ENCODE assay signal across 30 cellular contexts in genomic region chr7:1578513-1578912, GRCh38. TPM values are rescaled to one million over a fixed set of nuclear protein-coding genes. Genes with fewer than 3 reads are reported as not detected.
DNase-seq lines count a peak whose midpoint lies in the region; ATAC-seq, FAIRE-seq and TF ChIP-seq lines count a peak whose summit lies in the region.
"Had no signal": no experiment of that assay in that cellular context is flagged by ENCODE, and none has a peak within 500 bp of the region (broad histone marks: within the 10 kb centered on the region; RNA-seq: fewer than 3 reads in every experiment).

No MANE protein-coding gene starts in this region.

- no peak overlapping the region for H3K56ac ChIP-seq in H1 (replicated peaks; ENCODE audit: insufficient read length, low read depth, low read length)

- CTCF ChIA-PET in HEK293 (lab: Yijun Ruan, JAX), result interaction anchor here (0.6 to 1.1 kb wide), 9 partner anchors 13 to 769 kb away, joined by 3 to 6 read pairs (median 3); no protein-coding TSS in a partner anchor
- CTCF ChIA-PET in K562 (lab: Yijun Ruan, JAX; ENCODE audit: low intra/inter-chr PET ratio), result interaction anchor here (1.4 kb wide), 1 partner anchor 890 kb away, joined by 9 read pairs; no protein-coding TSS in a partner anchor
- CTCF ChIA-PET in H1 (lab: Charles Lee; ENCODE audit: partially characterized antibody), result interaction anchor here (0.6 to 1.3 kb wide), 16 partner anchors 13 to 459 kb away, joined by 3 to 8 read pairs (median 4); no protein-coding TSS in a partner anchor

- no peak overlapping the region for H4K8ac ChIP-seq in H1 (ENCODE audit: extremely low read depth, insufficient read depth, low read length)
- H4K8ac ChIP-seq in mesenchymal stem cell (ENCODE audit: low read length), result no peak overlapping the region

- H2AK5ac ChIP-seq in H1 (ENCODE audit: low read depth, low read length) (peak overlapping the region; percentile 98), mesenchymal stem cell (ENCODE audit: low read length, severe bottlenecking) (no peak overlapping the region)

- H3K9me3 ChIP-seq in HEK293 (ENCODE audit: control insufficient read depth, insufficient read depth, low read depth, low read length) (no peaks in the 10 kb centered on the region), K562 (replicated peaks; ENCODE audit: control insufficient read depth, insufficient read depth, low read depth, low read length) (no peaks in the 10 kb centered on the region), H1 (ENCODE audit: insufficient read depth in 2 of 2, low read depth in 1 of 2, low read length in 1 of 2) (0 out of 4 replicates have a peak, but pooled peaks cover 0 to 3% of the 10 kb centered on the region in 2 experiments), mesenchymal stem cell (ENCODE audit: control insufficient read depth, low read length) (no peaks in the 10 kb centered on the region), GM23248 (ENCODE audit: low read depth) (no peaks in the 10 kb centered on the region), psoas muscle (no peaks in the 10 kb centered on the region)
- H3K9me3 ChIP-seq: BE2C, BLaER1 had no signal

- no peaks in the 10 kb centered on the region for H3F3A ChIP-seq in GM23248 (ENCODE audit: insufficient read depth)

- H2AFZ ChIP-seq in K562 (ENCODE audit: low read depth, low read length) (no peak overlapping the region), H1 (ENCODE audit: low read length) (no peak overlapping the region), mesenchymal stem cell (ENCODE audit: low read depth, low read length) (no peak overlapping the region), GM23248 (no peak overlapping the region)

- WGBS in K562 (ENCODE audit: insufficient coverage, low coverage, missing lambda C conversion rate), result 3% methylated on average over 6 of the region's 6 CpGs
- 86 to 100% methylated on average over 2 to 6 of the region's 6 CpGs for WGBS in H1 (ENCODE audit: extremely low coverage in 1 of 2, insufficient coverage in 1 of 2, insufficient read length in 1 of 2, insufficient replicate concordance in 2 of 2, low coverage in 1 of 2, low lambda C conversion rate in 2 of 2, missing lambda C conversion rate in 1 of 2), 2 experiments
- 92% methylated on average over 6 of the region's 6 CpGs for WGBS in mesenchymal stem cell
- 75 to 83% methylated on average over 5 to 6 of the region's 6 CpGs for WGBS in GM23248 (ENCODE audit: low coverage in 1 of 2, low lambda C conversion rate in 2 of 2, missing lambda C conversion rate in 2 of 2), 2 experiments
- 93 to 98% (median 94%) methylated on average over 6 of the region's 6 CpGs for WGBS in psoas muscle, 3 donors

- TF ChIP-seq CTCF in HEK293 (tag by site-specific recombination; IDR thresholded peaks at IDR 0.05), result no peak
- TF ChIP-seq CTCF in K562 (IDR thresholded peaks at IDR 0.05 in 2 of 3, conservative IDR thresholded peaks at IDR 0.05 in 1 of 3; ENCODE audit: insufficient read depth in 2 of 3, low read depth in 1 of 3, low read length in 3 of 3), result no peak
- TF ChIP-seq CTCF in H1 (IDR thresholded peaks at IDR 0.05; ENCODE audit: control extremely low read depth in 1 of 3, insufficient read depth in 1 of 3, low read depth in 1 of 3, low read length in 3 of 3), result no peak
- no peak for TF ChIP-seq CTCF in psoas muscle (IDR thresholded peaks at IDR 0.05)

- in situ Hi-C loops in K562 (cut with MboI), result no loop called here
- in situ Hi-C loops in GM23248 (cut with MboI), result loop anchor here (10.0 kb wide), 1 partner anchor 766 kb away; no protein-coding TSS in a partner anchor

- no peaks in the 10 kb centered on the region for H3K79me2 ChIP-seq in K562 (ENCODE audit: control insufficient read depth, insufficient read depth, low read length)
- H3K79me2 ChIP-seq in H1 (ENCODE audit: control insufficient read depth in 1 of 2, insufficient read depth in 2 of 2, low read length in 2 of 2), result no peaks in the 10 kb centered on the region
- H3K79me2 ChIP-seq in GM23248 (ENCODE audit: insufficient read depth), result no peaks in the 10 kb centered on the region

- BruUV-seq in K562 (replicated peaks; lab: Mats Ljungman, UMichigan), result no TSS peak

- H3K23ac ChIP-seq in H1 (ENCODE audit: insufficient read length) (no peak overlapping the region), mesenchymal stem cell (ENCODE audit: low read length in 2 of 2) (no peak overlapping the region)

- H3K9me1 ChIP-seq in K562 (ENCODE audit: control insufficient read depth, insufficient read depth, low read length), result no peaks in the 10 kb centered on the region

- H3K14ac ChIP-seq in H1 (ENCODE audit: insufficient read length), result no peak overlapping the region
- no peak overlapping the region for H3K14ac ChIP-seq in mesenchymal stem cell (ENCODE audit: low read length in 2 of 2)

- H3K27ac ChIP-seq in HEK293 (ENCODE audit: extremely low read depth, low read depth, low read length) (no peak overlapping the region), K562 (ENCODE audit: extremely low read depth, low read depth, low read length) (no peak overlapping the region), H1 (ENCODE audit: low read depth, low read length) (no peak overlapping the region), mesenchymal stem cell (ENCODE audit: low read length, poor library complexity, severe bottlenecking) (no peak overlapping the region), GM23248 (no peak overlapping the region), psoas muscle (no peak overlapping the region)
- H3K27ac ChIP-seq: BLaER1 had no signal

- H2BK12ac ChIP-seq in H1 (ENCODE audit: low read depth, low read length) (peak overlapping the region; percentile 92; the same call in 1 of the 2 replicates), mesenchymal stem cell (ENCODE audit: low read length in 2 of 2) (no peak overlapping the region)

- H3K4me1 ChIP-seq in HEK293 (ENCODE audit: control insufficient read depth, insufficient read depth, low read length), result no peaks in the 10 kb centered on the region
- peaks cover 9 to 22% of the 10 kb centered on the region in 2 experiments; a peak in 4 of 5 replicates for H3K4me1 ChIP-seq in K562 (replicated peaks in 1 of 2; ENCODE audit: control insufficient read depth in 2 of 2, insufficient read depth in 2 of 2, low read length in 2 of 2)
- peaks cover 12 to 20% (median 13%) of the 10 kb centered on the region in 4 experiments for H3K4me1 ChIP-seq in H1 (replicated peaks in 1 of 4; ENCODE audit: control insufficient read depth in 3 of 4, insufficient read depth in 4 of 4, low read length in 3 of 4)
- peaks cover 1% of the 10 kb centered on the region for H3K4me1 ChIP-seq in mesenchymal stem cell (ENCODE audit: control insufficient read depth, insufficient read depth, low read depth, low read length)
- H3K4me1 ChIP-seq in GM23248 (ENCODE audit: insufficient read depth), result no peaks in the 10 kb centered on the region
- H3K4me1 ChIP-seq in psoas muscle, result no peaks in the 10 kb centered on the region
- H3K4me1 ChIP-seq: BE2C had no signal

- ATAC-seq in K562, result no peak
- no peak for ATAC-seq in GM18502 (IDR thresholded peaks at IDR 0.05; ENCODE audit: poor library complexity, unreplicated experiment)
- ATAC-seq in psoas muscle, result no peak

- peak overlapping the region; percentile 49; the same call in 1 of the 2 replicates for H2BK5ac ChIP-seq in H1 (ENCODE audit: low read depth, low read length)
- no peak overlapping the region for H2BK5ac ChIP-seq in mesenchymal stem cell (ENCODE audit: low read depth, low read length, poor library complexity, severe bottlenecking)

- H3K4me3 ChIP-seq in HEK293 (ENCODE audit: low read depth, low read length) (no peak overlapping the region), K562 (no peak overlapping the region), H1 (ENCODE audit: extremely low read depth in 1 of 4, insufficient read depth in 2 of 4, low read depth in 3 of 4, low read length in 4 of 4) (no peak overlapping the region), mesenchymal stem cell (ENCODE audit: insufficient read depth in 1 of 2, low read depth in 1 of 2, low read length in 2 of 2) (no peak overlapping the region), GM23248 (no peak overlapping the region), psoas muscle (no peak overlapping the region)
- H3K4me3 ChIP-seq: BLaER1, GM12878 had no signal

- H2BK15ac ChIP-seq in H1 (ENCODE audit: low read length) (peak overlapping the region; percentile 81), mesenchymal stem cell (ENCODE audit: low read depth, poor library complexity, severe bottlenecking) (no peak overlapping the region)

- H3K18ac ChIP-seq in H1 (ENCODE audit: extremely low read depth, low read length) (no peak overlapping the region), mesenchymal stem cell (ENCODE audit: low read depth in 1 of 2, low read length in 2 of 2) (no peak overlapping the region)

- H3K4ac ChIP-seq in H1 (replicated peaks; ENCODE audit: insufficient read length, low read depth, low read length) (no peak overlapping the region), mesenchymal stem cell (ENCODE audit: low read depth in 1 of 2, low read length in 2 of 2) (no peak overlapping the region)

- TF ChIP-seq EP300 in K562 (IDR thresholded peaks at IDR 0.05; ENCODE audit: low read length), result no peak
- no peak for TF ChIP-seq EP300 in H1 (IDR thresholded peaks at IDR 0.05; ENCODE audit: borderline replicate concordance in 1 of 2, low read depth in 2 of 2, low read length in 2 of 2)

- H2BK120ac ChIP-seq in H1 (replicated peaks; ENCODE audit: low read depth, low read length) (no peak overlapping the region), mesenchymal stem cell (ENCODE audit: low read depth, low read length) (no peak overlapping the region)

- DNase-seq in K562 (ENCODE audit: extremely low read depth in 1 of 4, low spot score in 3 of 4), result no peak
- no peak for DNase-seq in H1 (ENCODE audit: low read depth in 1 of 2, low spot score in 2 of 2)
- no peak for DNase-seq in mesenchymal stem cell
- no peak for DNase-seq in GM23248
- no peak for DNase-seq in SK-N-DZ (ENCODE audit: low spot score)
- no peak for DNase-seq in psoas muscle
- DNase-seq: 8988T; ACHN; BE2C; C1 segment of cervical spinal cord; CD4-positive, alpha-beta memory T cell; CD4-positive, CD25-positive, alpha-beta regulatory T cell; CD8-positive, alpha-beta memory T cell; COR-L47; DMS 273 treated with DMSO at 0.1 percent for 48 hours; DMS153; DMS53; DMS79; DND-41; EL; GDM1 had no signal

- intact Hi-C loops in K562 (cut with micrococcal nuclease), result loop anchor here (2.0 to 10.0 kb wide), 3 partner anchors 180 to 770 kb away; no protein-coding TSS in a partner anchor
- intact Hi-C loops in psoas muscle (cut with DNase I), result loop anchor here (2.0 to 5.0 kb wide), 2 partner anchors 180 to 629 kb away; no protein-coding TSS in a partner anchor

- H4K91ac ChIP-seq in H1 (replicated peaks; ENCODE audit: insufficient read length, low read length) (peak overlapping the region; percentile 20), mesenchymal stem cell (ENCODE audit: low read length) (no peak overlapping the region)

- POLR2A ChIA-PET in HEK293 (lab: Yijun Ruan, JAX), result no interaction called here
- POLR2A ChIA-PET in K562 (lab: Yijun Ruan, JAX), result no interaction called here
- POLR2A ChIA-PET in H1 (lab: Charles Lee; ENCODE audit: partially characterized antibody), result no interaction called here

- no peaks in the 10 kb centered on the region for H3K9me2 ChIP-seq in GM23248 (ENCODE audit: insufficient read depth)

- TF ChIP-seq POLR2A in K562 (conservative IDR thresholded peaks at IDR 0.05), result no peak
- TF ChIP-seq POLR2A in H1 (IDR thresholded peaks at IDR 0.05; ENCODE audit: control extremely low read depth in 1 of 2, low read depth in 2 of 2, low read length in 2 of 2), result no peak

- H3K27me3 ChIP-seq in K562 (ENCODE audit: control insufficient read depth in 2 of 2, insufficient read depth in 2 of 2, low read length in 2 of 2) (peaks cover 11 to 28% of the 10 kb centered on the region in 2 experiments; a peak in 4 of 5 replicates), H1 (replicated peaks in 1 of 4; ENCODE audit: control insufficient read depth in 3 of 4, extremely low read depth in 1 of 4, insufficient read depth in 3 of 4, low read length in 3 of 4) (no peaks in the 10 kb centered on the region), mesenchymal stem cell (ENCODE audit: control insufficient read depth in 1 of 2, insufficient read depth in 1 of 2, low read length in 2 of 2) (peaks cover 0 to 20% of the 10 kb centered on the region in 2 experiments), GM23248 (replicated peaks; ENCODE audit: insufficient read depth) (no peaks in the 10 kb centered on the region), psoas muscle (ENCODE audit: insufficient read depth in 3 of 3, low read length in 2 of 3) (no peaks in the 10 kb centered on the region)
- H3K27me3 ChIP-seq: BE2C, BLaER1 had no signal

- TF ChIP-seq RAD21 in K562 (CRISPR knock-in tag; conservative IDR thresholded peaks at IDR 0.05 in 1 of 2, IDR thresholded peaks at IDR 0.05 in 1 of 2) (no peak), H1 (IDR thresholded peaks at IDR 0.05 in 1 of 2, conservative IDR thresholded peaks at IDR 0.05 in 1 of 2; ENCODE audit: low read depth in 2 of 2, low read length in 2 of 2) (no peak)

- H3K79me1 ChIP-seq in H1 (ENCODE audit: low read depth, low read length) (no peaks in the 10 kb centered on the region), mesenchymal stem cell (replicated peaks; ENCODE audit: low read length, poor library complexity, severe bottlenecking) (no peaks in the 10 kb centered on the region)

- H4K5ac ChIP-seq in H1 (ENCODE audit: insufficient read length, low read depth, low read length), result no peak overlapping the region

- FAIRE-seq in K562 (lab: Jason Lieb, UNC) (no peak), H1 (lab: Jason Lieb, UNC) (no peak)
- FAIRE-seq: A204.1, GM12878, GM12892, GM19239 had no signal

- H4K20me1 ChIP-seq in K562 (replicated peaks; ENCODE audit: control insufficient read depth, insufficient read depth, low read length) (no peaks in the 10 kb centered on the region), H1 (replicated peaks in 1 of 2; ENCODE audit: control insufficient read depth in 1 of 2, insufficient read depth in 2 of 2, low read length in 2 of 2) (peaks cover 0 to 2% of the 10 kb centered on the region in 2 experiments), GM23248 (ENCODE audit: insufficient read depth) (no peaks in the 10 kb centered on the region)
- H4K20me1 ChIP-seq: BLaER1 had no signal

- H2BK20ac ChIP-seq in H1 (ENCODE audit: low read length), result peak overlapping the region; percentile 100

- H3K4me2 ChIP-seq in K562 (ENCODE audit: insufficient read depth, low read length) (no peak overlapping the region), H1 (ENCODE audit: insufficient read depth in 1 of 2, low read depth in 2 of 2, low read length in 2 of 2) (no peak overlapping the region), mesenchymal stem cell (ENCODE audit: low read length, poor library complexity, severe bottlenecking) (no peak overlapping the region), GM23248 (ENCODE audit: unreplicated experiment) (no peak overlapping the region)

- H3K23me2 ChIP-seq in H1 (ENCODE audit: low read depth, low read length), result peaks cover 14% of the 10 kb centered on the region; the same call in 1 of the 2 replicates

- H3K9ac ChIP-seq in K562 (ENCODE audit: insufficient read depth in 1 of 2, low read depth in 2 of 2, low read length in 2 of 2), result no peak overlapping the region
- no peak overlapping the region for H3K9ac ChIP-seq in H1 (replicated peaks in 1 of 4; ENCODE audit: extremely low read depth in 1 of 4, low read depth in 3 of 4, low read length in 3 of 4)
- peak overlapping the region; percentile 13 for H3K9ac ChIP-seq in mesenchymal stem cell (ENCODE audit: low read length)
- no peak overlapping the region for H3K9ac ChIP-seq in GM23248
- H3K9ac ChIP-seq: BLaER1 had no signal

- H3K36me3 ChIP-seq in HEK293 (ENCODE audit: control insufficient read depth in 2 of 2, insufficient read depth in 1 of 2, low read length in 2 of 2), result no peaks in the 10 kb centered on the region
- no peaks in the 10 kb centered on the region for H3K36me3 ChIP-seq in K562 (ENCODE audit: control insufficient read depth, insufficient read depth, low read length)
- H3K36me3 ChIP-seq in H1 (ENCODE audit: control insufficient read depth in 2 of 4, insufficient read depth in 4 of 4, low read length in 3 of 4), result no peaks in the 10 kb centered on the region
- H3K36me3 ChIP-seq in mesenchymal stem cell (ENCODE audit: control insufficient read depth in 1 of 2, insufficient read depth in 2 of 2, low read depth in 1 of 2, low read length in 2 of 2), result peaks cover 4 to 23% of the 10 kb centered on the region in 2 experiments
- no peaks in the 10 kb centered on the region for H3K36me3 ChIP-seq in GM23248 (ENCODE audit: low read depth)
- H3K36me3 ChIP-seq in psoas muscle (ENCODE audit: insufficient read depth in 1 of 2, low read depth in 1 of 2), result no peaks in the 10 kb centered on the region
- H3K36me3 ChIP-seq: BE2C, BLaER1 had no signal

RNA-seq across cellular contexts. Expression of gene PSMG3, which starts 8.7 kb away (rescaled TPM):
- total RNA-seq in K562 (2011; cell fraction: chromatin; rRNA removed; ENCODE audit: low replicate concordance), result 26.2 and 74.4 TPM in 2 replicates
- 89.7 and 92.9 TPM in 2 replicates for total RNA-seq in K562 (2011; cell fraction: nucleolus; rRNA removed)
- total RNA-seq in K562 (2011; cell fraction: nucleoplasm; rRNA removed), result 63.3 and 66.8 TPM in 2 replicates
- total RNA-seq in K562 (2014; rRNA removed) (122 and 132 TPM in 2 replicates), K562 (2014; rRNA removed; fragmentation: Illumina TruSeq; extraction: Trizol) (46.5 and 57.2 TPM in 2 replicates), K562 (2015; rRNA removed; fragmentation: Illumina TruSeq; extraction: Trizol) (81.5 and 83.4 TPM in 2 replicates), K562 (2021) (77.3 and 80.1 TPM in 2 replicates), psoas muscle (10 to 100 TPM; 11.8 to 18.2 (median 14.6) TPM)
- polyA plus RNA-seq in K562 (2011; rRNA removed) (93.6 and 96.3 TPM in 2 replicates), K562 (2014; fragmentation: Illumina TruSeq; extraction: Trizol) (54.0 and 64.6 TPM in 2 replicates), K562 (2014; fragmentation: Nextera tagmentation; extraction: Ambion mirVana) (10 to 100 TPM; 34.8 to 55.3 TPM), K562 (2014; rRNA removed) (121 and 136 TPM in 2 replicates), H1 (2011; rRNA removed) (62.0 and 69.8 TPM in 2 replicates), GM23248 (2016; fragmentation: Nextera tagmentation; extraction: Ambion mirVana) (56.2 and 58.1 TPM in 2 replicates), psoas muscle (10 to 100 TPM; 33.4 to 59.1 (median 54.1) TPM)
- 110 and 136 TPM in 2 replicates for polyA plus RNA-seq in K562 (2011; cell fraction: cytosol; rRNA removed)
- polyA plus RNA-seq in K562 (2011; cell fraction: nucleus; rRNA removed), result 144 and 158 TPM in 2 replicates
- polyA plus RNA-seq in K562 (2012), result 65.4 and 71.5 TPM in 2 replicates
- 20.1 and 30.9 TPM in 2 replicates for polyA minus RNA-seq in K562 (2011; rRNA and poly(A)+ RNA removed)
- polyA minus RNA-seq in K562 (2011; cell fraction: cytosol; rRNA and poly(A)+ RNA removed), result 22.6 and 24.3 TPM in 2 replicates
- 12.3 and 13.9 TPM in 2 replicates for polyA minus RNA-seq in K562 (2011; cell fraction: nucleus; rRNA and poly(A)+ RNA removed)
- 30.2 and 32.0 TPM in 2 replicates for total RNA-seq in H1 (2021; fragmentation: NEBNext Ultra II Directional; extraction: Animal tissue kit (Norgen Biotek cat#: 25700))
- polyA plus RNA-seq in H1 (2011; cell fraction: cytosol; rRNA removed), result 85.4 TPM
- 57.2 TPM for polyA plus RNA-seq in H1 (2011; cell fraction: nucleus; rRNA removed)
- 36.8 to 57.3 TPM (median 50.2 TPM) in 4 replicates for polyA plus RNA-seq in H1 (2012, experiment 1 of 2)
- 57.9 TPM for polyA plus RNA-seq in H1 (2012, experiment 2 of 2)
- 21.9 TPM for polyA plus RNA-seq in H1 (2013, experiment 1 of 2)
- polyA plus RNA-seq in H1 (2013, experiment 2 of 2), result 20.0 TPM
- 10.6 and 11.2 TPM in 2 replicates for polyA minus RNA-seq in H1 (2011; rRNA and poly(A)+ RNA removed)
- polyA minus RNA-seq in H1 (2011; cell fraction: cytosol; rRNA and poly(A)+ RNA removed), result 13.8 TPM
- polyA minus RNA-seq in H1 (2011; cell fraction: nucleus; rRNA and poly(A)+ RNA removed), result 9.8 TPM
- polyA plus RNA-seq in mesenchymal stem cell (2013, experiment 1 of 2), result 7.3 TPM
- 8.7 TPM for polyA plus RNA-seq in mesenchymal stem cell (2013, experiment 2 of 2)
- 28.3 and 36.8 TPM in 2 replicates for total RNA-seq in GM23248 (2014; rRNA removed; shearing (Covaris generic))
- polyA plus RNA-seq in SK-N-DZ (2014; cell fraction: cytosol; rRNA removed), result 114 and 158 TPM in 2 replicates
- 124 and 138 TPM in 2 replicates for polyA plus RNA-seq in SK-N-DZ (2014; cell fraction: nucleus; rRNA removed)

RNA-seq across cellular contexts. Expression of gene TMEM184A, which starts 22.5 kb away (rescaled TPM):
- total RNA-seq in K562 (2011; cell fraction: chromatin; rRNA removed; ENCODE audit: low replicate concordance), result 0.32 and 2.6 TPM in 2 replicates
- total RNA-seq in K562 (2011; cell fraction: nucleolus; rRNA removed), result 0.66 and 1.5 TPM in 2 replicates
- 0.29 and 1.8 TPM in 2 replicates for total RNA-seq in K562 (2011; cell fraction: nucleoplasm; rRNA removed)
- total RNA-seq in K562 (2014; rRNA removed) (0.18 TPM in 1 of 2 replicates, not detected in the other), K562 (2014; rRNA removed; fragmentation: Illumina TruSeq; extraction: Trizol) (not detected in 2 replicates), K562 (2015; rRNA removed; fragmentation: Illumina TruSeq; extraction: Trizol) (not detected in 2 replicates), K562 (2021) (0.11 and 0.31 TPM in 2 replicates), psoas muscle (1 to 10 TPM; 2.8 to 6.0 (median 2.9) TPM)
- polyA plus RNA-seq in K562 (2011; rRNA removed) (0.10 and 0.20 TPM in 2 replicates), K562 (2014; fragmentation: Illumina TruSeq; extraction: Trizol) (not detected in 2 replicates), K562 (2014; fragmentation: Nextera tagmentation; extraction: Ambion mirVana) (not detected), K562 (2014; rRNA removed) (not detected in 2 replicates), H1 (2011; rRNA removed) (2.1 and 3.0 TPM in 2 replicates), GM23248 (2016; fragmentation: Nextera tagmentation; extraction: Ambion mirVana) (not detected in 2 replicates), psoas muscle (1 to 10 TPM in 2 of 3 donors, under 1 TPM in 1; 0.40 to 1.4 (median 1.1) TPM)
- 0.12 and 0.72 TPM in 2 replicates for polyA plus RNA-seq in K562 (2011; cell fraction: cytosol; rRNA removed)
- 0.53 and 1.7 TPM in 2 replicates for polyA plus RNA-seq in K562 (2011; cell fraction: nucleus; rRNA removed)
- 0.04 and 0.12 TPM in 2 replicates for polyA plus RNA-seq in K562 (2012)
- polyA minus RNA-seq in K562 (2011; rRNA and poly(A)+ RNA removed), result 0.14 and 0.15 TPM in 2 replicates
- 0.19 and 0.27 TPM in 2 replicates for polyA minus RNA-seq in K562 (2011; cell fraction: cytosol; rRNA and poly(A)+ RNA removed)
- 0.89 and 1.1 TPM in 2 replicates for polyA minus RNA-seq in K562 (2011; cell fraction: nucleus; rRNA and poly(A)+ RNA removed)
- total RNA-seq in H1 (2021; fragmentation: NEBNext Ultra II Directional; extraction: Animal tissue kit (Norgen Biotek cat#: 25700)), result 1.5 and 1.8 TPM in 2 replicates
- polyA plus RNA-seq in H1 (2011; cell fraction: cytosol; rRNA removed), result 2.0 TPM
- polyA plus RNA-seq in H1 (2011; cell fraction: nucleus; rRNA removed), result 11.1 TPM
- polyA plus RNA-seq in H1 (2012, experiment 1 of 2), result 1.0 to 1.7 TPM (median 1.3 TPM) in 4 replicates
- 0.89 TPM for polyA plus RNA-seq in H1 (2012, experiment 2 of 2)
- 1.6 TPM for polyA plus RNA-seq in H1 (2013, experiment 1 of 2)
- 1.3 TPM for polyA plus RNA-seq in H1 (2013, experiment 2 of 2)
- polyA minus RNA-seq in H1 (2011; rRNA and poly(A)+ RNA removed), result 1.5 and 2.9 TPM in 2 replicates
- polyA minus RNA-seq in H1 (2011; cell fraction: cytosol; rRNA and poly(A)+ RNA removed), result 2.5 TPM
- polyA minus RNA-seq in H1 (2011; cell fraction: nucleus; rRNA and poly(A)+ RNA removed), result 5.4 TPM
- 0.39 TPM for polyA plus RNA-seq in mesenchymal stem cell (2013, experiment 1 of 2)
- 0.45 TPM for polyA plus RNA-seq in mesenchymal stem cell (2013, experiment 2 of 2)
- not detected in 2 replicates for total RNA-seq in GM23248 (2014; rRNA removed; shearing (Covaris generic))
- 0.38 and 0.68 TPM in 2 replicates for polyA plus RNA-seq in SK-N-DZ (2014; cell fraction: cytosol; rRNA removed)
- 2.3 and 2.4 TPM in 2 replicates for polyA plus RNA-seq in SK-N-DZ (2014; cell fraction: nucleus; rRNA removed)
- total RNA-seq: A673; CD4-positive, alpha-beta memory T cell; CD4-positive, CD25-positive, alpha-beta regulatory T cell; CD8-positive, alpha-beta memory T cell had no signal
- polyA plus RNA-seq: CD14-positive monocyte; CD4-positive, alpha-beta memory T cell; CD8-positive, alpha-beta memory T cell had no signal

RNA-seq across cellular contexts. Expression of gene MAFK, which starts 48.0 kb away (rescaled TPM):
- 8.5 and 20.5 TPM in 2 replicates for total RNA-seq in K562 (2011; cell fraction: chromatin; rRNA removed; ENCODE audit: low replicate concordance)
- total RNA-seq in K562 (2011; cell fraction: nucleolus; rRNA removed), result 11.2 and 12.1 TPM in 2 replicates
- total RNA-seq in K562 (2011; cell fraction: nucleoplasm; rRNA removed), result 5.1 and 7.6 TPM in 2 replicates
- total RNA-seq in K562 (2014; rRNA removed), result 11.7 and 15.6 TPM in 2 replicates
- 1.1 and 1.3 TPM in 2 replicates for total RNA-seq in K562 (2014; rRNA removed; fragmentation: Illumina TruSeq; extraction: Trizol)
- total RNA-seq in K562 (2015; rRNA removed; fragmentation: Illumina TruSeq; extraction: Trizol), result 4.7 and 5.5 TPM in 2 replicates
- 17.6 and 24.4 TPM in 2 replicates for total RNA-seq in K562 (2021)
- 2.1 and 4.9 TPM in 2 replicates for polyA plus RNA-seq in K562 (2011; rRNA removed)
- 3.8 and 5.1 TPM in 2 replicates for polyA plus RNA-seq in K562 (2011; cell fraction: cytosol; rRNA removed)
- 9.8 and 26.1 TPM in 2 replicates for polyA plus RNA-seq in K562 (2011; cell fraction: nucleus; rRNA removed)
- polyA plus RNA-seq in K562 (2012), result 11.2 and 12.1 TPM in 2 replicates
- polyA plus RNA-seq in K562 (2014; fragmentation: Illumina TruSeq; extraction: Trizol), result 3.7 and 6.9 TPM in 2 replicates
- under 1 TPM; 0.04 to 0.07 TPM for polyA plus RNA-seq in K562 (2014; fragmentation: Nextera tagmentation; extraction: Ambion mirVana)
- 12.8 and 13.5 TPM in 2 replicates for polyA plus RNA-seq in K562 (2014; rRNA removed)
- 0.66 and 1.1 TPM in 2 replicates for polyA minus RNA-seq in K562 (2011; rRNA and poly(A)+ RNA removed)
- 5.5 and 7.7 TPM in 2 replicates for polyA minus RNA-seq in K562 (2011; cell fraction: cytosol; rRNA and poly(A)+ RNA removed)
- 3.6 and 3.8 TPM in 2 replicates for polyA minus RNA-seq in K562 (2011; cell fraction: nucleus; rRNA and poly(A)+ RNA removed)
- total RNA-seq in H1 (2021; fragmentation: NEBNext Ultra II Directional; extraction: Animal tissue kit (Norgen Biotek cat#: 25700)), result 16.8 and 17.3 TPM in 2 replicates
- 5.5 and 6.9 TPM in 2 replicates for polyA plus RNA-seq in H1 (2011; rRNA removed)
- 7.6 TPM for polyA plus RNA-seq in H1 (2011; cell fraction: cytosol; rRNA removed)
- polyA plus RNA-seq in H1 (2011; cell fraction: nucleus; rRNA removed), result 27.0 TPM
- polyA plus RNA-seq in H1 (2012, experiment 1 of 2), result 9.8 to 15.5 TPM (median 13.5 TPM) in 4 replicates
- polyA plus RNA-seq in H1 (2012, experiment 2 of 2), result 8.5 TPM
- polyA plus RNA-seq in H1 (2013, experiment 1 of 2), result 7.6 TPM
- 7.8 TPM for polyA plus RNA-seq in H1 (2013, experiment 2 of 2)
- polyA minus RNA-seq in H1 (2011; rRNA and poly(A)+ RNA removed), result 2.3 and 2.4 TPM in 2 replicates
- polyA minus RNA-seq in H1 (2011; cell fraction: cytosol; rRNA and poly(A)+ RNA removed), result 8.1 TPM
- 7.7 TPM for polyA minus RNA-seq in H1 (2011; cell fraction: nucleus; rRNA and poly(A)+ RNA removed)
- polyA plus RNA-seq in mesenchymal stem cell (2013, experiment 1 of 2), result 12.8 TPM
- 12.8 TPM for polyA plus RNA-seq in mesenchymal stem cell (2013, experiment 2 of 2)
- 35.0 and 45.9 TPM in 2 replicates for total RNA-seq in GM23248 (2014; rRNA removed; shearing (Covaris generic))
- 3.5 and 3.8 TPM in 2 replicates for polyA plus RNA-seq in GM23248 (2016; fragmentation: Nextera tagmentation; extraction: Ambion mirVana)
- polyA plus RNA-seq in SK-N-DZ (2014; cell fraction: cytosol; rRNA removed), result 1.8 and 3.6 TPM in 2 replicates
- 5.1 and 10.7 TPM in 2 replicates for polyA plus RNA-seq in SK-N-DZ (2014; cell fraction: nucleus; rRNA removed)
- 100 to 1,000 TPM in 1 of 4 donors, 10 to 100 TPM in 3; 59.1 to 103 (median 77.5) TPM for total RNA-seq in psoas muscle
- 100 to 1,000 TPM in 1 of 3 donors, 10 to 100 TPM in 2; 36.7 to 138 (median 62.9) TPM for polyA plus RNA-seq in psoas muscle

Comparison
In these comparisons a context has a peak if more than half of its experiments do, and no peak if none do; other contexts are left out.
1. Of the 44 proteins assayed by ChIP-seq in both K562 and HEK293: peak only in K562: none; only in HEK293: ZBTB17; in both: none; in neither: 43.